ENCODE assay signal across 14 cellular contexts in the genomic region with DNA sequence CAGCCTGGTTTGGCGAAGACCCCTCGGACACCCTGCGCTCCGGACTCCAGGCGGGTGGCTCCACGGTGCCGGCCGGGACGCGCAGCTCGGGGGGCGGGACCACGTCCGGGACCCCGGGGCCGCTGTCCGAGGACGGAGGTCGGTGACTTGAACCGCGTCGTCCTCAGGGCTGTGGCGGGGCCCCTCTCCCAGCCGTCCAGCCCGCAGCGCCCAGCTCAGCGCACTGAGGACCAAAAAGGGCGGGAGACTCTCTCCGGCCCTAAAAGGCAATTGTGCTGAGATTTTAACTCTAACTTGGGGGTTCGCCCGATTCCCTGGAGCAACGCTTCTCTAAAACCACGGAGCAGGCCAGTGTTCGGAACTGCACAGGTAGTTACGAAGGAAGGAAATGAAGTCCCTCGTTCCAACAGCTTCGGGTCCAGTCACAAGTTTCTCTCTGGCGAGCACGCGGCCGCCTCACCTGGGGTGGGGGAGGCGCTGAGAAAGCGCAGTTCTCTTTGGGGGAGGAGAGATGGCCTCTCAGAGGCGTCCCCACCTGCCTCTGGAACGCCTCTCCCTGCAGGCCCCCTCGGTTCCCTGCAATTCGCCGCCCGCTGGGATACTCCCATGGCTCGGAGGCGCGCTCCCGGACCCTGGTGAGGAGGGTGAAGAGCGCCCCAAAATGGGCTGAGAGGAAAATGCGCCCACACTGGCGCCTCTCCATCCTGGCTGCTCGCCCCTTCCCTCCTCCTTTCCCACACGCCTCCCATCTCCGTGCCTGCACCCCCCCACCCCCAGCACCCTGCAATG.
DNase-seq lines count a peak whose midpoint lies in the region; TF ChIP-seq lines count a peak whose summit lies in the region.
"Had no signal": no experiment of that assay in that cellular context is flagged by ENCODE, and none has a peak within 500 bp of the region (broad histone marks: within the 10 kb centered on the region; RNA-seq: fewer than 3 reads in every experiment).

No MANE protein-coding gene starts in this region.

- no peak overlapping the region for H3K9ac ChIP-seq in HUES48 (ENCODE audit: low read depth, low read length)

- TF ChIP-seq CTCF in C4-2B (conservative IDR thresholded peaks at IDR 0.05) (no peak), choroid plexus epithelial cell (conservative IDR thresholded peaks at IDR 0.05; ENCODE audit: low read depth, low read length) (no peak), BE2C (IDR thresholded peaks at IDR 0.05; ENCODE audit: low read depth, low read length) (no peak)

- H3K36me3 ChIP-seq in HUES48 (ENCODE audit: control insufficient read depth, insufficient read depth, low read length) (no peaks in the 10 kb centered on the region), neuron (ENCODE audit: insufficient read depth, low read length) (peaks cover 25% of the 10 kb centered on the region), BE2C (no peaks in the 10 kb centered on the region)

- H3K4me3 ChIP-seq in HUES48 (ENCODE audit: low read depth, low read length) (peak overlapping the region; percentile 51), choroid plexus epithelial cell (ENCODE audit: low read depth, low read length) (peak overlapping the region; percentile 48), neuron (ENCODE audit: low read length) (peak overlapping the region; percentile 65), BE2C (ENCODE audit: low read depth, low read length) (no peak overlapping the region)

- H2AFZ ChIP-seq in neuron (ENCODE audit: low read depth, low read length), result no peak overlapping the region

- H3K9me3 ChIP-seq in HUES48 (ENCODE audit: control insufficient read depth, insufficient read depth, low read length) (no peaks in the 10 kb centered on the region), neuron (ENCODE audit: low read length) (no peaks in the 10 kb centered on the region), BE2C (no peaks in the 10 kb centered on the region)

- DNase-seq in choroid plexus epithelial cell (ENCODE audit: low read depth) (peak; percentile 11), midbrain (lab: John Stamatoyannopoulos, UW) (no peak), BE2C (no peak), NCI-H2227 treated with DMSO at 0.1 percent for 48 hours (lab: John Stamatoyannopoulos, UW) (no peak)
- no peak for DNase-seq in stimulated activated naive CD4-positive, alpha-beta T cell treated with Interleukin-2 at 50 U/mL for 16 hours (lab: John Stamatoyannopoulos, UW)
- DNase-seq: activated CD4-positive, alpha-beta T cell treated with anti-CD3 and anti-CD28 coated beads for 36 hours; activated naive CD4-positive, alpha-beta T cell treated with anti-CD3 and anti-CD28 coated beads for 36 hours; effector CD4-positive, alpha-beta T cell; KG1; NCI-H226; SHP77 treated with DMSO at 0.1 percent for 48 hours had no signal

- H3K4me1 ChIP-seq in HUES48 (ENCODE audit: control insufficient read depth, insufficient read depth, low read length) (peaks cover 13% of the 10 kb centered on the region), neuron (ENCODE audit: insufficient read depth, low read length) (peaks cover 25% of the 10 kb centered on the region), BE2C (no peaks in the 10 kb centered on the region)

- H3K27ac ChIP-seq in C4-2B (peak overlapping the region; percentile 82), HUES48 (ENCODE audit: low read depth, low read length) (no peak overlapping the region)

- H3K27me3 ChIP-seq in HUES48 (ENCODE audit: control insufficient read depth, insufficient read depth, low read length) (peaks cover 98% of the 10 kb centered on the region), neuron (ENCODE audit: insufficient read depth, low read length) (no peaks in the 10 kb centered on the region), BE2C (peaks cover 27% of the 10 kb centered on the region)
